8 cellular contexts compared by ENCODE assay signal in genomic region chr14:59190372-59190771, GRCh38. TPM values are rescaled to one million over a fixed set of nuclear protein-coding genes. Genes with fewer than 3 reads are reported as not detected.
DNase-seq lines count a peak whose midpoint lies in the region; ATAC-seq and TF ChIP-seq lines count a peak whose summit lies in the region.

No MANE protein-coding gene starts in this region.

- no peak overlapping the region for H2BK120ac ChIP-seq in trophoblast cell (ENCODE audit: insufficient read depth, low read length, poor library complexity)

- H3K27me3 ChIP-seq in fibroblast of lung (ENCODE audit: control insufficient read depth, insufficient read depth, low read length) (no peaks in the 10 kb centered on the region), trophoblast cell (ENCODE audit: insufficient read depth, low read length) (peaks cover 1% of the 10 kb centered on the region)

- no peak overlapping the region for H3K23ac ChIP-seq in trophoblast cell (ENCODE audit: low read length)

- H3K4me3 ChIP-seq in fibroblast of lung (replicated peaks in 1 of 4; ENCODE audit: control extremely low read depth in 1 of 4, insufficient read depth in 1 of 4, low read depth in 3 of 4, low read length in 4 of 4), result peak overlapping the region; percentile 83 to 92 (median 89)
- no peak overlapping the region for H3K4me3 ChIP-seq in trophoblast cell (ENCODE audit: low read depth, low read length)

- H3K4me1 ChIP-seq in fibroblast of lung (ENCODE audit: control insufficient read depth, extremely low read depth, insufficient read depth, low read length), result peaks cover 6% of the 10 kb centered on the region
- peaks cover 4 to 13% of the 10 kb centered on the region in 2 experiments for H3K4me1 ChIP-seq in trophoblast cell (ENCODE audit: control insufficient read depth in 1 of 2, insufficient read depth in 2 of 2, low read length in 2 of 2)

- H3K18ac ChIP-seq in trophoblast cell (ENCODE audit: low read length), result no peak overlapping the region

- peak overlapping the region; percentile 76 for H2AFZ ChIP-seq in fibroblast of lung (ENCODE audit: low read length)
- H2AFZ ChIP-seq in trophoblast cell (ENCODE audit: insufficient read depth, low read length, poor library complexity), result no peak overlapping the region

- peak overlapping the region; percentile 85 for H3K4me3 Mint-ChIP-seq in activated CD8-positive, alpha-beta memory T cell treated with anti-CD3 and anti-CD28 coated beads, Interleukin-2, amount 10 ng/mL, durations not matched to agents 7 days and 5 days

- H3K14ac ChIP-seq in trophoblast cell (ENCODE audit: low read length), result no peak overlapping the region

- H4K91ac ChIP-seq in trophoblast cell (ENCODE audit: low read depth, low read length), result no peak overlapping the region

- peaks cover 23% of the 10 kb centered on the region for H3K4me1 Mint-ChIP-seq in activated CD8-positive, alpha-beta memory T cell treated with anti-CD3 and anti-CD28 coated beads, Interleukin-2, amount 10 ng/mL, durations not matched to agents 7 days and 5 days

- H3K27ac ChIP-seq in fibroblast of lung (ENCODE audit: insufficient read depth, low read length) (peak overlapping the region; percentile 91), trophoblast cell (ENCODE audit: low read depth, low read length) (no peak overlapping the region)

- no peaks in the 10 kb centered on the region for H4K20me1 ChIP-seq in fibroblast of lung (ENCODE audit: control insufficient read depth, extremely low read depth, insufficient read depth, low read length)

- CTCF ChIA-PET in activated CD8-positive, alpha-beta memory T cell treated with anti-CD3 and anti-CD28 coated beads, Interleukin-2, amount 10 ng/mL, durations not matched to agents 7 days and 5 days (lab: Charles Lee), result interaction anchor here (0.6 to 1.6 kb wide), 5 partner anchors 14 to 914 kb away, joined by 3 to 6 read pairs (median 4); partner anchors contain the start of genes JKAMP and L3HYPDH

- H3K79me1 ChIP-seq in trophoblast cell (ENCODE audit: low read length), result peaks cover 11% of the 10 kb centered on the region

- no CpG with 5 or more reads among the region's 6 CpGs for WGBS in trophoblast cell (ENCODE audit: extremely low coverage, insufficient coverage, insufficient read length)

- H3K79me2 ChIP-seq in fibroblast of lung (ENCODE audit: control insufficient read depth, insufficient read depth, low read length) (peaks cover 29% of the 10 kb centered on the region), trophoblast cell (ENCODE audit: control insufficient read depth, insufficient read depth, low read length, poor library complexity) (peaks cover 10% of the 10 kb centered on the region)

- H3K36me3 ChIP-seq in fibroblast of lung (ENCODE audit: control insufficient read depth, insufficient read depth, low read length), result no peaks in the 10 kb centered on the region
- no peaks in the 10 kb centered on the region for H3K36me3 ChIP-seq in trophoblast cell (ENCODE audit: control insufficient read depth in 1 of 2, insufficient read depth in 2 of 2, low read length in 2 of 2)

- no peaks in the 10 kb centered on the region for H3K36me3 Mint-ChIP-seq in activated CD8-positive, alpha-beta memory T cell treated with anti-CD3 and anti-CD28 coated beads, Interleukin-2, amount 10 ng/mL, durations not matched to agents 7 days and 5 days

- peak overlapping the region; percentile 80 for H3K27ac Mint-ChIP-seq in activated CD8-positive, alpha-beta memory T cell treated with anti-CD3 and anti-CD28 coated beads, Interleukin-2, amount 10 ng/mL, durations not matched to agents 7 days and 5 days

- H2AK5ac ChIP-seq in trophoblast cell (ENCODE audit: low read length), result no peak overlapping the region

- no peak for DNase-seq in activated CD8-positive, alpha-beta memory T cell treated with anti-CD3 and anti-CD28 coated beads, Interleukin-2, amount 10 ng/mL, durations not matched to agents 7 days and 5 days
- DNase-seq in activated CD8-positive, alpha-beta memory T cell treated with anti-CD3 and anti-CD28 coated beads for 24 hours, result no peak
- DNase-seq in SW480 (ENCODE audit: low spot score) (peak; percentile 32), fibroblast of lung (ENCODE audit: low read depth in 2 of 2) (no peak), trophoblast cell (peak in 1 of 2 donors; percentile 12), NCI-H1048 (lab: John Stamatoyannopoulos, UW) (no peak)

- H4K8ac ChIP-seq in trophoblast cell (ENCODE audit: low read depth, low read length), result no peak overlapping the region

- H3K9me3 Mint-ChIP-seq in activated CD8-positive, alpha-beta memory T cell treated with anti-CD3 and anti-CD28 coated beads, Interleukin-2, amount 10 ng/mL, durations not matched to agents 7 days and 5 days (ENCODE audit: low read depth), result no peaks in the 10 kb centered on the region

- H3K4ac ChIP-seq in trophoblast cell (ENCODE audit: low read depth, low read length), result no peak overlapping the region

- ATAC-seq in activated CD8-positive, alpha-beta memory T cell treated with anti-CD3 and anti-CD28 coated beads, Interleukin-2, amount 10 ng/mL, durations not matched to agents 7 days and 5 days, result no peak
- ATAC-seq in HG03432 (IDR thresholded peaks at IDR 0.05; ENCODE audit: unreplicated experiment) (peak; percentile 6), GM19035 (IDR thresholded peaks at IDR 0.05; ENCODE audit: unreplicated experiment) (no peak)

- H3K4me2 ChIP-seq in fibroblast of lung (ENCODE audit: extremely low read depth, insufficient read depth, low read length), result peak overlapping the region; percentile 99
- peak overlapping the region; percentile 82 for H3K4me2 ChIP-seq in trophoblast cell (ENCODE audit: low read length)

- H3K9me3 ChIP-seq in fibroblast of lung (ENCODE audit: control insufficient read depth, insufficient read depth, low read depth, low read length) (no peaks in the 10 kb centered on the region), trophoblast cell (ENCODE audit: insufficient read depth, low read depth, low read length) (no peaks in the 10 kb centered on the region)

- H2BK5ac ChIP-seq in trophoblast cell (ENCODE audit: low read depth, low read length, poor library complexity), result no peak overlapping the region

- H3K9ac ChIP-seq in fibroblast of lung (ENCODE audit: insufficient read depth, low read length) (peak overlapping the region; percentile 67), trophoblast cell (ENCODE audit: low read length) (no peak overlapping the region)

- TF ChIP-seq CTCF in fibroblast of lung (conservative IDR thresholded peaks at IDR 0.05 in 1 of 2, IDR thresholded peaks at IDR 0.05 in 1 of 2; ENCODE audit: low read depth in 1 of 2, low read length in 2 of 2), result peak in 1 of 2 donors; percentile 5

- no peak overlapping the region for H4K12ac ChIP-seq in trophoblast cell (ENCODE audit: low read depth, low read length)

- peaks cover 16% of the 10 kb centered on the region for H3K27me3 Mint-ChIP-seq in activated CD8-positive, alpha-beta memory T cell treated with anti-CD3 and anti-CD28 coated beads, Interleukin-2, amount 10 ng/mL, durations not matched to agents 7 days and 5 days

- no peak overlapping the region for H2BK12ac ChIP-seq in trophoblast cell (ENCODE audit: low read length)

RNA-seq across cellular contexts. Expression of gene DAAM1, which starts 1.9 kb away (rescaled TPM):
- 10 to 100 TPM; 12.1 to 15.9 TPM for total RNA-seq in activated CD8-positive, alpha-beta memory T cell treated with anti-CD3 and anti-CD28 coated beads, Interleukin-2, amount 10 ng/mL, durations not matched to agents 7 days and 5 days
- 15.5 and 16.9 TPM in 2 replicates for total RNA-seq in fibroblast of lung
- polyA plus RNA-seq in fibroblast of lung, result 12.8 and 36.3 TPM in 2 replicates
- polyA plus RNA-seq in fibroblast of lung (2012), result 9.5 and 28.0 TPM in 2 replicates
- 4.3 and 22.6 TPM in 2 replicates for polyA minus RNA-seq in fibroblast of lung (ENCODE audit: low replicate concordance)
- 38.2 and 39.7 TPM in 2 replicates for polyA plus RNA-seq in trophoblast cell (2013)
